In genomic region chr2:129499747-129500146, GRCh38 we compare ENCODE assay signal across 18 cellular contexts.
DNase-seq lines count a peak whose midpoint lies in the region; FAIRE-seq and TF ChIP-seq lines count a peak whose summit lies in the region.
"Had no signal": no experiment of that assay in that cellular context is flagged by ENCODE, and none has a peak within 500 bp of the region (broad histone marks: within the 10 kb centered on the region; RNA-seq: fewer than 3 reads in every experiment).

No MANE protein-coding gene starts in this region.

- no peaks in the 10 kb centered on the region for H3K79me2 ChIP-seq in hepatocyte

- H3K9me3 Mint-ChIP-seq in osteocyte (ENCODE audit: unreplicated experiment), result peaks cover 19% of the 10 kb centered on the region

- H3K36me3 ChIP-seq in bronchial epithelial cell (ENCODE audit: control insufficient read depth, insufficient read depth, low read length) (no peaks in the 10 kb centered on the region), hepatocyte (replicated peaks; ENCODE audit: insufficient read depth, low read depth) (no peaks in the 10 kb centered on the region)

- no peaks in the 10 kb centered on the region for H3K36me3 Mint-ChIP-seq in osteocyte (ENCODE audit: unreplicated experiment)
- H3K36me3 Mint-ChIP-seq: CD4-positive, CD25-positive, alpha-beta regulatory T cell had no signal

- 76% methylated on average over 2 of the region's 2 CpGs for WGBS in hepatocyte (ENCODE audit: low lambda C conversion rate, missing lambda C conversion rate)

- H4K20me1 ChIP-seq in hepatocyte (ENCODE audit: insufficient read depth, poor library complexity, severe bottlenecking), result no peaks in the 10 kb centered on the region

- no peak overlapping the region for H3K4me2 ChIP-seq in hepatocyte

- H3K27ac Mint-ChIP-seq in osteocyte (ENCODE audit: unreplicated experiment), result no peak overlapping the region
- H3K27ac Mint-ChIP-seq: CD4-positive, CD25-positive, alpha-beta regulatory T cell had no signal

- H3K27ac ChIP-seq in hepatocyte, result no peak overlapping the region

- H3K4me1 Mint-ChIP-seq in osteocyte (ENCODE audit: unreplicated experiment), result no peaks in the 10 kb centered on the region
- H3K4me1 Mint-ChIP-seq: CD4-positive, CD25-positive, alpha-beta regulatory T cell had no signal

- H3K4me3 ChIP-seq in bronchial epithelial cell (ENCODE audit: low read depth, low read length) (no peak overlapping the region), hepatocyte (no peak overlapping the region)

- no peaks in the 10 kb centered on the region for H3K27me3 ChIP-seq in bronchial epithelial cell (ENCODE audit: control insufficient read depth, insufficient read depth, low read length)
- no peaks in the 10 kb centered on the region for H3K27me3 ChIP-seq in hepatocyte

- DNase-seq in SKM-1 treated with dmso at 0.1 percent for 144 hours (lab: John Stamatoyannopoulos, UW; ENCODE audit: unreplicated experiment) (peak; percentile 32), SKM-1 (lab: John Stamatoyannopoulos, UW; ENCODE audit: unreplicated experiment) (no peak), MV-4-11 (lab: John Stamatoyannopoulos, UW) (peak; percentile 91), bronchial epithelial cell (ENCODE audit: low read depth) (peak; percentile 48), renal cortical epithelial cell (ENCODE audit: low read depth) (peak; percentile 61), posterior vena cava (ENCODE audit: low spot score) (no peak), osteocyte (ENCODE audit: extremely low spot score, unreplicated experiment) (no peak), hepatocyte (ENCODE audit: low spot score) (no peak)
- DNase-seq: CD4-positive, CD25-positive, alpha-beta regulatory T cell; DMS53; GOT3; NCI-H1092; NCI-H1694; NCI-H2107; NCI-H226; NCI-H69; SHP77; SW 1271 had no signal

- no peaks in the 10 kb centered on the region for H3K9me2 ChIP-seq in hepatocyte (replicated peaks; ENCODE audit: insufficient read depth)

- no peak for FAIRE-seq in bronchial epithelial cell (lab: Jason Lieb, UNC)

- H3K4me1 ChIP-seq in hepatocyte (ENCODE audit: insufficient read depth), result no peaks in the 10 kb centered on the region

- intact Hi-C loops in posterior vena cava (cut with DNase I), result no loop called here

- H3K9me3 ChIP-seq in hepatocyte (ENCODE audit: low read depth), result no peaks in the 10 kb centered on the region

- TF ChIP-seq CTCF in bronchial epithelial cell (IDR thresholded peaks at IDR 0.05; ENCODE audit: insufficient read depth, low read length, severe bottlenecking) (no peak), osteocyte (IDR thresholded peaks at IDR 0.05) (no peak), hepatocyte (IDR thresholded peaks at IDR 0.05; ENCODE audit: poor library complexity) (no peak)

- H3K4me3 Mint-ChIP-seq in osteocyte (ENCODE audit: unreplicated experiment), result no peak overlapping the region
- H3K4me3 Mint-ChIP-seq: CD4-positive, CD25-positive, alpha-beta regulatory T cell had no signal

- no peak overlapping the region for H2AFZ ChIP-seq in hepatocyte

- H3K27me3 Mint-ChIP-seq in osteocyte (ENCODE audit: unreplicated experiment), result no peaks in the 10 kb centered on the region
- H3K27me3 Mint-ChIP-seq: CD4-positive, CD25-positive, alpha-beta regulatory T cell had no signal

Comparison
In these comparisons a context has a peak if more than half of its experiments do, and no peak if none do; other contexts are left out.
1. DNase-seq: peak in SKM-1 treated with dmso at 0.1 percent for 144 hours (single experiment), MV-4-11 (single experiment), bronchial epithelial cell (single experiment) and renal cortical epithelial cell (single experiment); none in SKM-1 (single experiment), posterior vena cava (single experiment), osteocyte (single experiment) and hepatocyte (single experiment).